1 cellular context compared by ENCODE assay signal in genomic region chr19:45643024-45643926, GRCh38.
TF ChIP-seq lines count a peak whose summit lies in the region.

No MANE protein-coding gene starts in this region.

TF ChIP-seq in HepG2, 621 proteins besides CTCF, POLR2A, EP300 and RAD21 (continued from another document and continues in another):
- no peak for TF ChIP-seq ZBTB25 (CRISPR knock-in tag; IDR thresholded peaks at IDR 0.05)
- TF ChIP-seq, protein P1, sequence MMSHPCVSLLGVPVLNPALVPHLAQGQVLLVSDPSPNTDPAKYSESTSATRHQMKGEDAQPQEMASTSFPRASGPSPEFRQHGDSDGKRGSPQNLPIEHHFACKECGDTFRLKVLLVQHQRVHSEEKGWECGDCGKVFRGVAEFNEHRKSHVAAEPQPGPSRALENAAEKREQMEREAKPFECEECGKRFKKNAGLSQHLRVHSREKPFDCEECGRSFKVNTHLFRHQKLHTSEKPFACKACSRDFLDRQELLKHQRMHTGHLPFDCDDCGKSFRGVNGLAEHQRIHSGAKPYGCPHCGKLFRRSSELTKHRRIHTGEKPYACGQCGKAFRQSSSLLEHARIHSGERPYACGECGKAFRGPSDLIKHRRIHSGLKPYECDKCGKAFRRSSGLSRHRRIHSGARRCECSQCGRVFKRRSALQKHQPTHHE (CRISPR knock-in tag; IDR thresholded peaks at IDR 0.05; ENCODE audit: borderline replicate concordance), result no peak
- no peak for TF ChIP-seq SOX6 (IDR thresholded peaks at IDR 0.05)
- TF ChIP-seq SOX6 (CRISPR knock-in tag; IDR thresholded peaks at IDR 0.05), result no peak
- TF ChIP-seq NFIC (IDR thresholded peaks at IDR 0.05; ENCODE audit: low read length), result no peak
- TF ChIP-seq, protein P2, sequence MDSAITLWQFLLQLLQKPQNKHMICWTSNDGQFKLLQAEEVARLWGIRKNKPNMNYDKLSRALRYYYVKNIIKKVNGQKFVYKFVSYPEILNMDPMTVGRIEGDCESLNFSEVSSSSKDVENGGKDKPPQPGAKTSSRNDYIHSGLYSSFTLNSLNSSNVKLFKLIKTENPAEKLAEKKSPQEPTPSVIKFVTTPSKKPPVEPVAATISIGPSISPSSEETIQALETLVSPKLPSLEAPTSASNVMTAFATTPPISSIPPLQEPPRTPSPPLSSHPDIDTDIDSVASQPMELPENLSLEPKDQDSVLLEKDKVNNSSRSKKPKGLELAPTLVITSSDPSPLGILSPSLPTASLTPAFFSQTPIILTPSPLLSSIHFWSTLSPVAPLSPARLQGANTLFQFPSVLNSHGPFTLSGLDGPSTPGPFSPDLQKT (CRISPR knock-in tag; IDR thresholded peaks at IDR 0.05; ENCODE audit: borderline replicate concordance), result no peak
- no peak for TF ChIP-seq PHF8 (CRISPR knock-in tag; IDR thresholded peaks at IDR 0.05)
- no peak for TF ChIP-seq ZNF367 (CRISPR knock-in tag; IDR thresholded peaks at IDR 0.05; ENCODE audit: borderline replicate concordance)
- no peak for TF ChIP-seq BCL6 (CRISPR knock-in tag; IDR thresholded peaks at IDR 0.05)
- no peak for TF ChIP-seq SATB2 (CRISPR knock-in tag; IDR thresholded peaks at IDR 0.05)
- no peak for TF ChIP-seq CEBPG (CRISPR knock-in tag; IDR thresholded peaks at IDR 0.05)
- TF ChIP-seq, protein P3, sequence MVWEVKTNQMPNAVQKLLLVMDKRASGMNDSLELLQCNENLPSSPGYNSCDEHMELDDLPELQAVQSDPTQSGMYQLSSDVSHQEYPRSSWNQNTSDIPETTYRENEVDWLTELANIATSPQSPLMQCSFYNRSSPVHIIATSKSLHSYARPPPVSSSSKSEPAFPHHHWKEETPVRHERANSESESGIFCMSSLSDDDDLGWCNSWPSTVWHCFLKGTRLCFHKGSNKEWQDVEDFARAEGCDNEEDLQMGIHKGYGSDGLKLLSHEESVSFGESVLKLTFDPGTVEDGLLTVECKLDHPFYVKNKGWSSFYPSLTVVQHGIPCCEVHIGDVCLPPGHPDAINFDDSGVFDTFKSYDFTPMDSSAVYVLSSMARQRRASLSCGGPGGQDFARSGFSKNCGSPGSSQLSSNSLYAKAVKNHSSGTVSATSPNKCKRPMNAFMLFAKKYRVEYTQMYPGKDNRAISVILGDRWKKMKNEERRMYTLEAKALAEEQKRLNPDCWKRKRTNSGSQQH (CRISPR knock-in tag; IDR thresholded peaks at IDR 0.05; ENCODE audit: low read depth), result no peak
- TF ChIP-seq CBFB (CRISPR knock-in tag; IDR thresholded peaks at IDR 0.05), result no peak
- TF ChIP-seq ZBTB7B (CRISPR knock-in tag; IDR thresholded peaks at IDR 0.05), result no peak
- no peak for TF ChIP-seq NCOA5 (CRISPR knock-in tag; IDR thresholded peaks at IDR 0.05)
- TF ChIP-seq, protein P4, sequence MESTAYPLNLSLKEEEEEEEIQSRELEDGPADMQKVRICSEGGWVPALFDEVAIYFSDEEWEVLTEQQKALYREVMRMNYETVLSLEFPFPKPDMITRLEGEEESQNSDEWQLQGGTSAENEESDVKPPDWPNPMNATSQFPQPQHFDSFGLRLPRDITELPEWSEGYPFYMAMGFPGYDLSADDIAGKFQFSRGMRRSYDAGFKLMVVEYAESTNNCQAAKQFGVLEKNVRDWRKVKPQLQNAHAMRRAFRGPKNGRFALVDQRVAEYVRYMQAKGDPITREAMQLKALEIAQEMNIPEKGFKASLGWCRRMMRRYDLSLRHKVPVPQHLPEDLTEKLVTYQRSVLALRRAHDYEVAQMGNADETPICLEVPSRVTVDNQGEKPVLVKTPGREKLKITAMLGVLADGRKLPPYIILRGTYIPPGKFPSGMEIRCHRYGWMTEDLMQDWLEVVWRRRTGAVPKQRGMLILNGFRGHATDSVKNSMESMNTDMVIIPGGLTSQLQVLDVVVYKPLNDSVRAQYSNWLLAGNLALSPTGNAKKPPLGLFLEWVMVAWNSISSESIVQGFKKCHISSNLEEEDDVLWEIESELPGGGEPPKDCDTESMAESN (CRISPR knock-in tag; conservative IDR thresholded peaks at IDR 0.05), result no peak
- TF ChIP-seq, protein P5, sequence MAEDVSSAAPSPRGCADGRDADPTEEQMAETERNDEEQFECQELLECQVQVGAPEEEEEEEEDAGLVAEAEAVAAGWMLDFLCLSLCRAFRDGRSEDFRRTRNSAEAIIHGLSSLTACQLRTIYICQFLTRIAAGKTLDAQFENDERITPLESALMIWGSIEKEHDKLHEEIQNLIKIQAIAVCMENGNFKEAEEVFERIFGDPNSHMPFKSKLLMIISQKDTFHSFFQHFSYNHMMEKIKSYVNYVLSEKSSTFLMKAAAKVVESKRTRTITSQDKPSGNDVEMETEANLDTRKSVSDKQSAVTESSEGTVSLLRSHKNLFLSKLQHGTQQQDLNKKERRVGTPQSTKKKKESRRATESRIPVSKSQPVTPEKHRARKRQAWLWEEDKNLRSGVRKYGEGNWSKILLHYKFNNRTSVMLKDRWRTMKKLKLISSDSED (CRISPR knock-in tag; IDR thresholded peaks at IDR 0.05), result no peak
- no peak for TF ChIP-seq MTF2 (CRISPR knock-in tag; IDR thresholded peaks at IDR 0.05; ENCODE audit: borderline replicate concordance)
- no peak; the same call in 1 of the 2 replicates for TF ChIP-seq KAT8 (CRISPR knock-in tag; IDR thresholded peaks at IDR 0.05)
- TF ChIP-seq ZBTB43 (CRISPR knock-in tag; conservative IDR thresholded peaks at IDR 0.05), result no peak
- TF ChIP-seq PRDM15 (CRISPR knock-in tag; IDR thresholded peaks at IDR 0.05), result no peak
- TF ChIP-seq ZFP36L1 (CRISPR knock-in tag; IDR thresholded peaks at IDR 0.05), result no peak
- no peak for TF ChIP-seq SP2 (CRISPR knock-in tag; IDR thresholded peaks at IDR 0.05)
- no peak for TF ChIP-seq FOXO1 (CRISPR knock-in tag; IDR thresholded peaks at IDR 0.05)
- TF ChIP-seq ZFP62 (CRISPR knock-in tag; IDR thresholded peaks at IDR 0.05), result no peak
- no peak for TF ChIP-seq TMF1 (CRISPR knock-in tag; IDR thresholded peaks at IDR 0.05; ENCODE audit: low read depth)
- no peak for TF ChIP-seq THAP7 (CRISPR knock-in tag; IDR thresholded peaks at IDR 0.05)
- no peak for TF ChIP-seq AKNA (CRISPR knock-in tag; IDR thresholded peaks at IDR 0.05; ENCODE audit: borderline replicate concordance)
- no peak for TF ChIP-seq AKAP8 (CRISPR knock-in tag; IDR thresholded peaks at IDR 0.05)
- TF ChIP-seq MBNL3 (CRISPR knock-in tag; conservative IDR thresholded peaks at IDR 0.05), result no peak
- peak; percentile 74 for TF ChIP-seq THAP11 (CRISPR knock-in tag; IDR thresholded peaks at IDR 0.05)
- no peak for TF ChIP-seq ZBTB4 (CRISPR knock-in tag; IDR thresholded peaks at IDR 0.05; ENCODE audit: borderline replicate concordance)
- no peak for TF ChIP-seq ZNF446 (CRISPR knock-in tag; IDR thresholded peaks at IDR 0.05)
